8 cellular contexts compared by ENCODE assay signal in the genomic region with DNA sequence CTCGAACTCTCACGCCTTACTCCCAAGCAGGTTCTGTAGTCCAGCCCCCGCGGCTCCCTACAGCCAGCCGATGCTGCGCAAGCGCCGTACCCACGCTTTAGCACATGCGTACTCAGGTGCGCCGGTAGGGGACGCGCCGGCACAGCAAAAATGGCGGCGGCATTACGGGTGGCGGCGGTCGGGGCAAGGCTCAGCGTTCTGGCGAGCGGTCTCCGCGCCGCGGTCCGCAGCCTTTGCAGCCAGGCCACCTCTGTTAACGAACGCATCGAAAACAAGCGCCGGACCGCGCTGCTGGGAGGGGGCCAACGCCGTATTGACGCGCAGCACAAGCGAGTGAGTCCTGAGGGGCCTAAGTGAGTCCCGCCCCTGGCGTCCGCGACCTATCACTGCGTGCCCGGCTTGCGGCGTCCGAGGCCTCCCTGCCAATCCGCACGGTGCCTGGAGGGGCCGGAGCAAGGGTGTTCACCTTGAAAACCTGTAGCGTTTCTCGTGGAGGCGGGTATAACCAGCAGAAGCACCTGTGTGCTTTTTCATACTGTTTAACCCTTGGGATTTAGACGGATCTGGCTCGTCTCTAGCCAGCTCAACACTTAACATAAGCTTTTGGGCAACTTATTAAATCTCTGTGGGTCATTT. TPM values are rescaled to one million over a fixed set of nuclear protein-coding genes. Genes with fewer than 3 reads are reported as not detected.
DNase-seq lines count a peak whose midpoint lies in the region; ATAC-seq, FAIRE-seq and TF ChIP-seq lines count a peak whose summit lies in the region.

A gene (plus strand): TSS at position 115 of the 636 bp plus-strand sequence. CDS start 36 bp downstream, at position 151.

- H3K4me1 Mint-ChIP-seq in T-cell = peaks cover 19 to 27% (median 22%) of the 10 kb centered on the region in 3 donors

- TF ChIP-seq POLR2A in GM12892 (IDR thresholded peaks at IDR 0.05; ENCODE audit: low read depth, low read length) = peak; percentile 88
- peak; percentile 76 to 84 for TF ChIP-seq POLR2A in adrenal gland (IDR thresholded peaks at IDR 0.05)

- H3K9me3 ChIP-seq in adrenal gland (replicated peaks in 1 of 3) (no peaks in the 10 kb centered on the region), heart right ventricle (no peaks in the 10 kb centered on the region), upper lobe of right lung (no peaks in the 10 kb centered on the region)

- H3K4me1 ChIP-seq in adrenal gland (replicated peaks in 1 of 2) (peaks cover 0 to 15% of the 10 kb centered on the region in 2 donors), heart right ventricle (peaks cover 0 to 23% (median 14%) of the 10 kb centered on the region in 9 donors), upper lobe of right lung (peaks cover 14% of the 10 kb centered on the region)

- H3K27ac ChIP-seq in adrenal gland (peak within 1 kb of the TSS; percentile 62 to 100 (median 90)), heart right ventricle (peak within 1 kb of the TSS; percentile 66 to 95 (median 91)), upper lobe of right lung (peak within 1 kb of the TSS; percentile 95)

- no peaks in the 10 kb centered on the region for H3K27me3 ChIP-seq in adrenal gland
- H3K27me3 ChIP-seq in heart right ventricle = no peaks in the 10 kb centered on the region
- no peaks in the 10 kb centered on the region for H3K27me3 ChIP-seq in upper lobe of right lung

- no peaks in the 10 kb centered on the region for H3K36me3 ChIP-seq in adrenal gland (replicated peaks in 1 of 2)
- H3K36me3 ChIP-seq in heart right ventricle = no peaks in the 10 kb centered on the region
- H3K36me3 ChIP-seq in upper lobe of right lung = no peaks in the 10 kb centered on the region

- H3K4me3 Mint-ChIP-seq in T-cell = peak within 1 kb of the TSS; percentile 83 to 90 (median 88)

- FAIRE-seq in GM12892 (lab: Jason Lieb, UNC) = peak; percentile 97

- intact Hi-C loops in adrenal gland (cut with DNase I) (no loop called here), heart right ventricle (cut with DNase I) (loop anchor here in 9 of 10 donors (1.0 to 10.0 kb wide), 9 partner anchors 53 to 504 kb away; a partner anchor contains a TSS), posterior vena cava (cut with DNase I) (loop anchor here in 1 of 2 donors (10.0 kb wide), 1 partner anchor 166 kb away; no protein-coding TSS in a partner anchor), upper lobe of right lung (cut with DNase I) (no loop called here)

- no peaks in the 10 kb centered on the region for H3K9me3 Mint-ChIP-seq in T-cell

- H3K4me3 ChIP-seq in adrenal gland (peak within 1 kb of the TSS in 3 of 4 donors; percentile 56 to 92 (median 75)), heart right ventricle (peak within 1 kb of the TSS; percentile 29 to 82 (median 70)), upper lobe of right lung (peak within 1 kb of the TSS; percentile 80)

- CTCF ChIA-PET in T-cell (lab: Charles Lee) = interaction anchor here (0.6 to 1.7 kb wide), 9 partner anchors 36 to 765 kb away, joined by 3 to 9 read pairs (median 4); a partner anchor contains a TSS

- peak; percentile 65 to 98 (median 92) for TF ChIP-seq CTCF in adrenal gland (IDR thresholded peaks at IDR 0.05)
- peak; percentile 65 to 96 (median 84) for TF ChIP-seq CTCF in heart right ventricle (IDR thresholded peaks at IDR 0.05)
- TF ChIP-seq CTCF in upper lobe of right lung (IDR thresholded peaks at IDR 0.05) = peak; percentile 80

- no peaks in the 10 kb centered on the region for H3K27me3 Mint-ChIP-seq in T-cell

- H3K36me3 Mint-ChIP-seq in T-cell = no peaks in the 10 kb centered on the region

- POLR2A ChIA-PET in T-cell (lab: Charles Lee) = interaction anchor here (0.6 to 0.7 kb wide), 5 partner anchors 54 to 1767 kb away, joined by 3 to 11 read pairs (median 4); a partner anchor contains a TSS

- ATAC-seq in HG02852 (IDR thresholded peaks at IDR 0.05; ENCODE audit: unreplicated experiment) (peak; percentile 97), T-cell (replicated peaks in 1 of 4) (peak; percentile 98 to 99 (median 99)), heart right ventricle (peak; percentile 97 to 99 (median 99)), upper lobe of right lung (peak; percentile 98)

- DNase-seq in GM12892 (ENCODE audit: insufficient read length) (peak; percentile 82), NCI-H1436 treated with DMSO at 0.1 percent for 48 hours (lab: John Stamatoyannopoulos, UW) (peak; percentile 90), T-cell (peak; percentile 84 to 96 (median 89)), adrenal gland (peak; percentile 92 to 97 (median 96)), heart right ventricle (peak; percentile 92 to 95), posterior vena cava (ENCODE audit: low spot score) (peak; percentile 98), upper lobe of right lung (peak; percentile 98)

- peak within 1 kb of the TSS; percentile 91 to 92 for H3K27ac Mint-ChIP-seq in T-cell

- WGBS in adrenal gland, 4 donors = 0 to 1% (median 0%) methylated on average over 5 to 58 of the region's 58 CpGs
- 0 to 1% methylated on average over 58 of the region's 58 CpGs for WGBS in heart right ventricle, 2 donors

RNA-seq across cellular contexts. Expression of the gene that starts here (rescaled TPM):
- polyA plus RNA-seq in GM12892 (2012; ENCODE audit: missing spikeins) = 57.4 TPM
- total RNA-seq in T-cell (10 to 100 TPM; 13.8 to 19.3 (median 16.1) TPM), adrenal gland (100 to 1,000 TPM; 113 to 247 (median 137) TPM), heart right ventricle (100 to 1,000 TPM in 7 of 10 donors, 10 to 100 TPM in 3; 78.6 to 163 (median 132) TPM), posterior vena cava (10 to 100 TPM; 22.3 to 23.7 TPM), upper lobe of right lung (32.6 TPM)
- polyA plus RNA-seq in adrenal gland (100 to 1,000 TPM in 1 of 3 donors, 10 to 100 TPM in 2; 24.6 to 156 (median 61.1) TPM), heart right ventricle (10 to 100 TPM; 17.2 to 42.3 TPM)

Comparison
In these comparisons a context has a peak if more than half of its experiments do, and no peak if none do; other contexts are left out.
1. Peak in every context shown above with its lines: DNase-seq, ATAC-seq, H3K4me3 ChIP-seq and H3K27ac ChIP-seq.
2. intact Hi-C loops: an anchor here in heart right ventricle (1.0 to 10.0 kb wide); none called in adrenal gland and upper lobe of right lung.